In genomic region chrX:39150210-39150609, GRCh38 we compare ENCODE assay signal across 1 cellular context.
TF ChIP-seq lines count a peak whose summit lies in the region.

No MANE protein-coding gene starts in this region.

TF ChIP-seq in GM23338, 12 proteins besides CTCF, POLR2A, EP300 and RAD21 (continued from another document):
- TF ChIP-seq ZNF462 (CRISPR knock-in tag; IDR thresholded peaks at IDR 0.05) (no peak), NANOG (IDR thresholded peaks at IDR 0.05; ENCODE audit: borderline replicate concordance) (no peak), ETS1 (IDR thresholded peaks at IDR 0.05) (no peak), CREB1 (CRISPR knock-in tag; IDR thresholded peaks at IDR 0.05; ENCODE audit: low read depth) (no peak), JUNB (IDR thresholded peaks at IDR 0.05; ENCODE audit: unreplicated experiment) (no peak), POLR2AphosphoS5 (IDR thresholded peaks at IDR 0.05; ENCODE audit: low read depth) (no peak), ZNF114 (CRISPR knock-in tag; IDR thresholded peaks at IDR 0.05) (no peak), EZH2 (IDR thresholded peaks at IDR 0.05; ENCODE audit: low read depth, unreplicated experiment) (no peak), EZH2phosphoT487 (IDR thresholded peaks at IDR 0.05; ENCODE audit: unreplicated experiment) (no peak), ZNF331 (CRISPR knock-in tag; IDR thresholded peaks at IDR 0.05; ENCODE audit: low read depth) (no peak)
